In the genomic region with DNA sequence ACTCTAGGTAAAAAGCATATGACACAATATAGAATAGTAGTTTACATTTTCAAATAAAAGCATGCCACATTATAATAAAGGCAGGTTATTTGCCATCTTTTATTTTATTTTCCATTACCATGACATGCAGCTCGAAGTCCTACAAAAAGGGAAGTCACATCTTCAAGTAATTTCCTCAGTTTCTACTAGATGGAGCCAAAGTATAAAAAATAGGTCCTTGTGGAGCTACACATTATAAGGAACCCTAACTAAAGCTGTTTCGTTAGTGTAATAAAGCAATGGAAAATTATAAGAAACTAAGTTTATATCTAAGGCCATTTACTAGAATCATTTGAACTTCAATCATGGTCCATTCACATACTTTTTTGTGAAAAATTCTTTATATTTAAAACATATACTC, we compare ENCODE assay signal across 11 cellular contexts.
DNase-seq lines count a peak whose midpoint lies in the region; FAIRE-seq and TF ChIP-seq lines count a peak whose summit lies in the region.
"Had no signal": no experiment of that assay in that cellular context is flagged by ENCODE, and none has a peak within 500 bp of the region (broad histone marks: within the 10 kb centered on the region; RNA-seq: fewer than 3 reads in every experiment).

No MANE protein-coding gene starts in this region.

- DNase-seq in SIG-M5 treated with dmso at 0.1 percent for 504 hours (lab: John Stamatoyannopoulos, UW; ENCODE audit: unreplicated experiment) (peak; percentile 80), SIG-M5 (lab: John Stamatoyannopoulos, UW) (no peak), NOMO-1 (lab: John Stamatoyannopoulos, UW; ENCODE audit: unreplicated experiment in 2 of 2) (peak; percentile 15 to 58), H1 (ENCODE audit: low read depth in 1 of 2, low spot score in 2 of 2) (no peak), type B pancreatic cell (ENCODE audit: extremely low spot score, unreplicated experiment) (no peak), T-helper 1 cell (no peak), NCI-H510A (lab: John Stamatoyannopoulos, UW) (no peak)
- DNase-seq in activated CD4-positive, alpha-beta memory T cell treated with anti-CD3 and anti-CD28 coated beads for 36 hours, result no peak
- DNase-seq: activated B cell treated with CpG ODN at 0.5 μM for 24 hours had no signal

- WGBS in H1 (ENCODE audit: extremely low coverage in 1 of 2, insufficient coverage in 1 of 2, insufficient read length in 1 of 2, insufficient replicate concordance in 2 of 2, low coverage in 1 of 2, low lambda C conversion rate in 2 of 2, missing lambda C conversion rate in 1 of 2), 2 experiments, result 72% methylated on average over 2 of the region's 2 CpGs; no CpG with 5 or more reads in 1 of the 2 experiments

- no peaks in the 10 kb centered on the region for H3K9me3 Mint-ChIP-seq in type B pancreatic cell
- H3K9me3 Mint-ChIP-seq in activated CD4-positive, alpha-beta memory T cell treated with anti-CD3 and anti-CD28 coated beads for 36 hours, result no peaks in the 10 kb centered on the region
- H3K9me3 Mint-ChIP-seq: activated B cell treated with CpG ODN at 0.5 μM for 24 hours had no signal

- H3K14ac ChIP-seq in H1 (ENCODE audit: insufficient read length), result no peak overlapping the region

- no peak overlapping the region for H4K8ac ChIP-seq in H1 (ENCODE audit: extremely low read depth, insufficient read depth, low read length)

- no peak overlapping the region for H2BK12ac ChIP-seq in H1 (ENCODE audit: low read depth, low read length)

- H3K4me1 ChIP-seq in H1 (replicated peaks in 1 of 4; ENCODE audit: control insufficient read depth in 3 of 4, insufficient read depth in 4 of 4, low read length in 3 of 4), result no peaks in the 10 kb centered on the region

- no peak overlapping the region for H2BK5ac ChIP-seq in H1 (ENCODE audit: low read depth, low read length)

- no peak overlapping the region for H2BK120ac ChIP-seq in H1 (replicated peaks; ENCODE audit: low read depth, low read length)

- H4K5ac ChIP-seq in H1 (ENCODE audit: insufficient read length, low read depth, low read length), result no peak overlapping the region

- H3K27ac Mint-ChIP-seq in type B pancreatic cell, result no peak overlapping the region
- no peak overlapping the region for H3K27ac Mint-ChIP-seq in activated CD4-positive, alpha-beta memory T cell treated with anti-CD3 and anti-CD28 coated beads for 36 hours
- H3K27ac Mint-ChIP-seq: activated B cell treated with CpG ODN at 0.5 μM for 24 hours, B cell had no signal

- no peak overlapping the region for H2AFZ ChIP-seq in H1 (ENCODE audit: low read length)

- no peak overlapping the region for H3K27ac ChIP-seq in H1 (ENCODE audit: low read depth, low read length)
- H3K27ac ChIP-seq: skin epidermis had no signal

- no peak overlapping the region for H3K4ac ChIP-seq in H1 (replicated peaks; ENCODE audit: insufficient read length, low read depth, low read length)

- H3K36me3 Mint-ChIP-seq in type B pancreatic cell, result no peaks in the 10 kb centered on the region
- no peaks in the 10 kb centered on the region for H3K36me3 Mint-ChIP-seq in activated CD4-positive, alpha-beta memory T cell treated with anti-CD3 and anti-CD28 coated beads for 36 hours

- H3K4me1 Mint-ChIP-seq in type B pancreatic cell (ENCODE audit: unreplicated experiment), result no peaks in the 10 kb centered on the region
- H3K4me1 Mint-ChIP-seq in activated CD4-positive, alpha-beta memory T cell treated with anti-CD3 and anti-CD28 coated beads for 36 hours (ENCODE audit: low read depth), result peaks cover 8% of the 10 kb centered on the region
- H3K4me1 Mint-ChIP-seq: activated B cell treated with CpG ODN at 0.5 μM for 24 hours, B cell had no signal

- no peaks in the 10 kb centered on the region for H3K79me1 ChIP-seq in H1 (ENCODE audit: low read depth, low read length)

- H3K9me3 ChIP-seq in H1 (ENCODE audit: insufficient read depth in 2 of 2, low read depth in 1 of 2, low read length in 1 of 2), result no peaks in the 10 kb centered on the region

- no peaks in the 10 kb centered on the region for H4K20me1 ChIP-seq in H1 (replicated peaks in 1 of 2; ENCODE audit: control insufficient read depth in 1 of 2, insufficient read depth in 2 of 2, low read length in 2 of 2)

- H3K4me2 ChIP-seq in H1 (ENCODE audit: insufficient read depth in 1 of 2, low read depth in 2 of 2, low read length in 2 of 2), result no peak overlapping the region

- H3K56ac ChIP-seq in H1 (replicated peaks; ENCODE audit: insufficient read length, low read depth, low read length), result no peak overlapping the region

- H3K18ac ChIP-seq in H1 (ENCODE audit: extremely low read depth, low read length), result no peak overlapping the region

- H3K36me3 ChIP-seq in H1 (ENCODE audit: control insufficient read depth in 2 of 4, insufficient read depth in 4 of 4, low read length in 3 of 4), result no peaks in the 10 kb centered on the region

- H2BK15ac ChIP-seq in H1 (ENCODE audit: low read length), result no peak overlapping the region

- no peak overlapping the region for H3K23ac ChIP-seq in H1 (ENCODE audit: insufficient read length)

- no peak overlapping the region for H2BK20ac ChIP-seq in H1 (ENCODE audit: low read length)

- no peak overlapping the region for H4K91ac ChIP-seq in H1 (replicated peaks; ENCODE audit: insufficient read length, low read length)

- no peak overlapping the region for H3K4me3 ChIP-seq in H1 (ENCODE audit: extremely low read depth in 1 of 4, insufficient read depth in 2 of 4, low read depth in 3 of 4, low read length in 4 of 4)
- H3K4me3 ChIP-seq: skin epidermis had no signal

- no peak overlapping the region for H3K4me3 Mint-ChIP-seq in type B pancreatic cell
- H3K4me3 Mint-ChIP-seq in activated CD4-positive, alpha-beta memory T cell treated with anti-CD3 and anti-CD28 coated beads for 36 hours, result no peak overlapping the region
- H3K4me3 Mint-ChIP-seq: activated B cell treated with CpG ODN at 0.5 μM for 24 hours, B cell had no signal

- H3K23me2 ChIP-seq in H1 (ENCODE audit: low read depth, low read length), result no peaks in the 10 kb centered on the region

- H3K9ac ChIP-seq in H1 (replicated peaks in 1 of 4; ENCODE audit: extremely low read depth in 1 of 4, low read depth in 3 of 4, low read length in 3 of 4), result no peak overlapping the region

- peak in 2 of 3 experiments; percentile 24 to 45; a peak in 2 of 4 replicates for TF ChIP-seq CTCF in H1 (IDR thresholded peaks at IDR 0.05; ENCODE audit: control extremely low read depth in 1 of 3, insufficient read depth in 1 of 3, low read depth in 1 of 3, low read length in 3 of 3)
- peak; percentile 74 for TF ChIP-seq CTCF in type B pancreatic cell (conservative IDR thresholded peaks at IDR 0.05)

- TF ChIP-seq RAD21 in H1 (IDR thresholded peaks at IDR 0.05 in 1 of 2, conservative IDR thresholded peaks at IDR 0.05 in 1 of 2; ENCODE audit: low read depth in 2 of 2, low read length in 2 of 2), result peak; percentile 79

- H2AK5ac ChIP-seq in H1 (ENCODE audit: low read depth, low read length), result no peak overlapping the region

- H3K27me3 Mint-ChIP-seq in type B pancreatic cell, result no peaks in the 10 kb centered on the region
- no peaks in the 10 kb centered on the region for H3K27me3 Mint-ChIP-seq in activated CD4-positive, alpha-beta memory T cell treated with anti-CD3 and anti-CD28 coated beads for 36 hours
- H3K27me3 Mint-ChIP-seq: activated B cell treated with CpG ODN at 0.5 μM for 24 hours had no signal

- no peaks in the 10 kb centered on the region for H3K79me2 ChIP-seq in H1 (ENCODE audit: control insufficient read depth in 1 of 2, insufficient read depth in 2 of 2, low read length in 2 of 2)

- intact Hi-C loops in activated CD4-positive, alpha-beta memory T cell treated with anti-CD3 and anti-CD28 coated beads for 36 hours (cut with micrococcal nuclease), result no loop called here

- no peaks in the 10 kb centered on the region for H3K27me3 ChIP-seq in H1 (replicated peaks in 1 of 4; ENCODE audit: control insufficient read depth in 3 of 4, extremely low read depth in 1 of 4, insufficient read depth in 3 of 4, low read length in 3 of 4)

- CTCF ChIA-PET in H1 (lab: Charles Lee; ENCODE audit: partially characterized antibody), result interaction anchor here (0.5 to 1.1 kb wide), 9 partner anchors 10 to 823 kb away, joined by 3 to 4 read pairs (median 3); no protein-coding TSS in a partner anchor
- CTCF ChIA-PET in activated CD4-positive, alpha-beta memory T cell treated with anti-CD3 and anti-CD28 coated beads for 36 hours (lab: Charles Lee), result interaction anchor here (0.9 to 1.3 kb wide), 3 partner anchors 9 to 1932 kb away, joined by 3 to 5 read pairs (median 4); no protein-coding TSS in a partner anchor

- POLR2A ChIA-PET in H1 (lab: Charles Lee; ENCODE audit: partially characterized antibody), result no interaction called here
- POLR2A ChIA-PET in activated CD4-positive, alpha-beta memory T cell treated with anti-CD3 and anti-CD28 coated beads for 36 hours (lab: Charles Lee), result no interaction called here

- no peak for FAIRE-seq in H1 (lab: Jason Lieb, UNC)

- TF ChIP-seq POLR2A in H1 (IDR thresholded peaks at IDR 0.05; ENCODE audit: control extremely low read depth in 1 of 2, low read depth in 2 of 2, low read length in 2 of 2), result no peak

- no peak for TF ChIP-seq EP300 in H1 (IDR thresholded peaks at IDR 0.05; ENCODE audit: borderline replicate concordance in 1 of 2, low read depth in 2 of 2, low read length in 2 of 2)

TF ChIP-seq in H1, 55 proteins besides CTCF, POLR2A, EP300 and RAD21:
- no peak for TF ChIP-seq FOSL1 (IDR thresholded peaks at IDR 0.05; ENCODE audit: insufficient read depth, low read depth, low read length)
- TF ChIP-seq SIRT6 (IDR thresholded peaks at IDR 0.05; ENCODE audit: low read length), result no peak
- no peak for TF ChIP-seq SIN3A (conservative IDR thresholded peaks at IDR 0.05 in 1 of 2, IDR thresholded peaks at IDR 0.05 in 1 of 2; ENCODE audit: low read depth in 1 of 2, low read length in 2 of 2)
- no peak for TF ChIP-seq KDM5A (IDR thresholded peaks at IDR 0.05; ENCODE audit: low read length)
- TF ChIP-seq KDM1A (IDR thresholded peaks at IDR 0.05; ENCODE audit: borderline replicate concordance, low read length), result no peak
- no peak for TF ChIP-seq SIX5 (IDR thresholded peaks at IDR 0.05; ENCODE audit: low read depth, low read length)
TF ChIP-seq in H1: peak in this region for 0.

Comparison
In these comparisons a context has a peak if more than half of its experiments do, and no peak if none do; other contexts are left out.
1. DNase-seq: peak in SIG-M5 treated with dmso at 0.1 percent for 504 hours (single experiment) and NOMO-1 (2 of 2); none in SIG-M5 (single experiment), H1 (0 of 2), type B pancreatic cell (single experiment), T-helper 1 cell (0 of 5), activated CD4-positive, alpha-beta memory T cell treated with anti-CD3 and anti-CD28 coated beads for 36 hours (single experiment) and NCI-H510A (single experiment).